15 cellular contexts compared by ENCODE assay signal in the genomic region with DNA sequence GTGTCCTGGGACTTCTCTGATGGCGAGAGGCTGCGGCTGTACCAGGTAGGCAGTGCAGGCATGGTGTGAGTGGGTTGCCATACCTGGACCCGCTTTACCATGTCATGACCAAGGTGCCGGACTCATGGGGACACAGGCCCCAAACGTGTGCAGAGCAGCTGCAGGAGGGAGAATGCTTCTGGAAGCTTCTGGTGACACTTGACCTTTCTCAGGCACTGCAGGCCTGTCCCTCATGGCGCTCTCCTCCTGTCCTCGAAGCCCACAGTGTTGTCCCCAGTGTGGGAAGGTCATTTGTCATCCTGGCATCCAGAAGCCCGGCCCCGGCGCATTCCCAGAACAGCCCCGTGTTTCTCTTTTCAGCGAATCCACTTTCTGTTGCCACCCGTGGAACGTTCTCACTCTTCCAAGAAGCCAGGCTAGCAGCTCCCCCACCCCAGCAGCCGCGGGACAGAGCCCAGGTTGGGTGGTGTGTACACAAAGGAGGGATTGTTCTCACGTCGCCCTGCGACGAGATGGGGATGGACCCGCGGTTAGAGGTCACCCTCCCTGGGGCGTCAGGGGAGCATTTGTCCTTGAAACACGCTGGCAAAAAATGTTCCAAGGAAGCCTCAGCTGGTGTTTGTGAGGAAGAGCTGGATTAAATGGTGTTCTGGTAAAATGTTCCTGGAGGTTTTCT. TPM values are rescaled to one million over a fixed set of nuclear protein-coding genes. Genes with fewer than 3 reads are reported as not detected.
DNase-seq lines count a peak whose midpoint lies in the region; ATAC-seq, FAIRE-seq and TF ChIP-seq lines count a peak whose summit lies in the region.
"Had no signal": no experiment of that assay in that cellular context is flagged by ENCODE, and none has a peak within 500 bp of the region (broad histone marks: within the 10 kb centered on the region; RNA-seq: fewer than 3 reads in every experiment).

No MANE protein-coding gene starts in this region.

- H3K4me1 ChIP-seq in A549 (peaks cover 63% of the 10 kb centered on the region), Panc1 (ENCODE audit: control insufficient read depth, insufficient read depth, low read length) (peaks cover 79% of the 10 kb centered on the region), endodermal cell (ENCODE audit: control insufficient read depth, insufficient read depth, low read length) (peaks cover 54% of the 10 kb centered on the region), osteoblast (ENCODE audit: insufficient read depth, low read length) (peaks cover 61% of the 10 kb centered on the region)

- FAIRE-seq in A549 (lab: Jason Lieb, UNC), result no peak
- FAIRE-seq: D721Med had no signal

- 96% methylated on average over 24 of the region's 24 CpGs for WGBS in A549 (ENCODE audit: missing lambda C conversion rate)
- WGBS in endodermal cell (ENCODE audit: insufficient coverage in 1 of 2, insufficient read length in 1 of 2), 2 experiments, result 83 to 94% methylated on average over 22 to 24 of the region's 24 CpGs

- no peak for TF ChIP-seq EP300 in A549 (IDR thresholded peaks at IDR 0.05)

- no peak overlapping the region for H2AFZ ChIP-seq in osteoblast (ENCODE audit: low read length)

- no peak for TF ChIP-seq RAD21 in A549 (conservative IDR thresholded peaks at IDR 0.05 in 1 of 2, IDR thresholded peaks at IDR 0.05 in 1 of 2)

- peaks cover 33% of the 10 kb centered on the region for H3K36me3 Mint-ChIP-seq in endodermal cell (ENCODE audit: low read depth)

- intact Hi-C loops in Panc1 (cut with micrococcal nuclease; ENCODE audit: unreplicated experiment), result no loop called here

- H3K79me2 ChIP-seq in osteoblast (ENCODE audit: insufficient read depth, low read length), result peaks cover 91% of the 10 kb centered on the region

- H3K4me1 Mint-ChIP-seq in endodermal cell, result peaks cover 66% of the 10 kb centered on the region

- no peaks in the 10 kb centered on the region for H3K9me3 Mint-ChIP-seq in endodermal cell
- H3K9me3 Mint-ChIP-seq: activated T-cell treated with anti-CD3 and anti-CD28 coated beads, Interleukin-2, amount 50 U/mL, for 4 hours had no signal

- H3K9me3 ChIP-seq in A549 (no peaks in the 10 kb centered on the region), Panc1 (ENCODE audit: control insufficient read depth, insufficient read depth, low read depth, low read length) (no peaks in the 10 kb centered on the region), endodermal cell (ENCODE audit: control insufficient read depth, low read length) (no peaks in the 10 kb centered on the region), osteoblast (ENCODE audit: low read depth, low read length) (no peaks in the 10 kb centered on the region)
- H3K9me3 ChIP-seq: ascending aorta had no signal

- peak overlapping the region; percentile 84 for H3K27ac Mint-ChIP-seq in endodermal cell

- POLR2A ChIA-PET in A549 (lab: Yijun Ruan, JAX), result no interaction called here
- POLR2A ChIA-PET in Panc1 (lab: Charles Lee), result no interaction called here

- H3K36me3 ChIP-seq in Panc1 (ENCODE audit: control insufficient read depth, insufficient read depth, low read length) (peaks cover 2% of the 10 kb centered on the region), endodermal cell (ENCODE audit: control insufficient read depth, insufficient read depth, low read length) (peaks cover 40% of the 10 kb centered on the region), osteoblast (ENCODE audit: insufficient read depth, low read length) (peaks cover 56% of the 10 kb centered on the region)
- H3K36me3 ChIP-seq: ascending aorta had no signal

- peak overlapping the region; percentile 80 to 87 for H3K27ac ChIP-seq in A549
- peak overlapping the region; percentile 44 for H3K27ac ChIP-seq in Panc1 (ENCODE audit: low read length)
- H3K27ac ChIP-seq in endodermal cell (ENCODE audit: low read depth, low read length), result peak overlapping the region; percentile 83
- H3K27ac ChIP-seq in osteoblast (ENCODE audit: low read depth, low read length), result peak overlapping the region; percentile 93
- H3K27ac ChIP-seq: HL-60 had no signal

- no TSS peak for BruUV-seq in Panc1 (replicated peaks; lab: Mats Ljungman, UMichigan)

- in situ Hi-C loops in Panc1 (cut with HindIII; ENCODE audit: low pct_unique_long_range_greater_than_20kb, low sequenced_read_pairs), result no loop called here

- no peak for ATAC-seq in A549
- no peak for ATAC-seq in Panc1
- ATAC-seq in GM19397 (IDR thresholded peaks at IDR 0.05; ENCODE audit: unreplicated experiment), result no peak
- ATAC-seq: activated CD4-positive, CD25-positive, alpha-beta regulatory T cell treated with anti-CD3 and anti-CD28 coated beads, Interleukin-2, amount 50 U/mL, for 24 hours; activated T-cell treated with anti-CD3 and anti-CD28 coated beads, Interleukin-2, amount 50 U/mL, for 4 hours had no signal

- TF ChIP-seq CTCF in A549 (IDR thresholded peaks at IDR 0.05) (no peak), Panc1 (IDR thresholded peaks at IDR 0.05) (no peak), endodermal cell (conservative IDR thresholded peaks at IDR 0.05) (no peak), osteoblast (IDR thresholded peaks at IDR 0.05; ENCODE audit: extremely low read depth, low read depth, low read length) (no peak)

- DNase-seq in A549 (ENCODE audit: low read depth in 1 of 2, low spot score in 1 of 2) (no peak), Panc1 (ENCODE audit: low read depth, low spot score) (no peak), endodermal cell (no peak), osteoblast (ENCODE audit: insufficient read length, low spot score, missing footprints) (peak; percentile 46), NCI-H1105 (lab: John Stamatoyannopoulos, UW) (no peak), NCI-H2029 treated with DMSO at 0.1 percent for 48 hours (lab: John Stamatoyannopoulos, UW) (no peak), iPS-NIHi11 (ENCODE audit: low spot score) (no peak)
- DNase-seq: activated T-cell treated with anti-CD3 and anti-CD28 coated beads, Interleukin-2, amount 50 U/mL, for 4 hours; erythroblast; NCI-H69 had no signal

- H3K4me3 Mint-ChIP-seq in endodermal cell, result no peak overlapping the region
- H3K4me3 Mint-ChIP-seq: activated T-cell treated with anti-CD3 and anti-CD28 coated beads, Interleukin-2, amount 50 U/mL, for 4 hours had no signal

- H3K4me2 ChIP-seq in A549 (peak overlapping the region; percentile 64), osteoblast (ENCODE audit: insufficient read depth, low read length) (peak overlapping the region; percentile 34)

- peaks cover 11% of the 10 kb centered on the region for H4K20me1 ChIP-seq in osteoblast (ENCODE audit: insufficient read depth, low read length)

- H3K27me3 ChIP-seq in Panc1 (ENCODE audit: control insufficient read depth, insufficient read depth, low read length) (no peaks in the 10 kb centered on the region), endodermal cell (ENCODE audit: control insufficient read depth, insufficient read depth, low read length, poor library complexity, severe bottlenecking) (no peaks in the 10 kb centered on the region), osteoblast (ENCODE audit: insufficient read depth, low read length) (no peaks in the 10 kb centered on the region)
- H3K27me3 ChIP-seq: ascending aorta had no signal

- H3K4me3 ChIP-seq in A549 (no peak overlapping the region), Panc1 (ENCODE audit: low read depth in 2 of 2, low read length in 2 of 2) (no peak overlapping the region), endodermal cell (ENCODE audit: low read length) (no peak overlapping the region), osteoblast (ENCODE audit: insufficient read depth, low read length) (no peak overlapping the region)
- H3K4me3 ChIP-seq: ascending aorta had no signal

- TF ChIP-seq POLR2A in A549 (IDR thresholded peaks at IDR 0.05; ENCODE audit: low read length), result no peak

- CTCF ChIA-PET in A549 (lab: Yijun Ruan, JAX), result interaction anchor here (1.1 kb wide), 1 partner anchor 112 kb away, joined by 4 read pairs; no protein-coding TSS in a partner anchor
- CTCF ChIA-PET in Panc1 (lab: Charles Lee), result interaction anchor here (0.5 kb wide), 1 partner anchor 267 kb away, joined by 4 read pairs; no protein-coding TSS in a partner anchor

- no peak overlapping the region for H3K9ac ChIP-seq in endodermal cell (ENCODE audit: extremely low read depth, low read length, poor library complexity, severe bottlenecking)

- H3K27me3 Mint-ChIP-seq in endodermal cell (ENCODE audit: insufficient read depth), result no peaks in the 10 kb centered on the region

TF ChIP-seq in A549, 52 proteins besides CTCF, POLR2A, EP300 and RAD21:
- TF ChIP-seq RNF2 (IDR thresholded peaks at IDR 0.05; ENCODE audit: borderline replicate concordance, low read depth) (no peak), GATA3 (IDR thresholded peaks at IDR 0.05; ENCODE audit: borderline replicate concordance) (no peak), TP53 (CRISPR knock-in tag; IDR thresholded peaks at IDR 0.05) (no peak), HDAC2 (IDR thresholded peaks at IDR 0.05) (no peak), CBX2 (IDR thresholded peaks at IDR 0.05; ENCODE audit: borderline replicate concordance, low read depth) (no peak), CBX8 (IDR thresholded peaks at IDR 0.05) (no peak)
- TF ChIP-seq, protein P1, sequence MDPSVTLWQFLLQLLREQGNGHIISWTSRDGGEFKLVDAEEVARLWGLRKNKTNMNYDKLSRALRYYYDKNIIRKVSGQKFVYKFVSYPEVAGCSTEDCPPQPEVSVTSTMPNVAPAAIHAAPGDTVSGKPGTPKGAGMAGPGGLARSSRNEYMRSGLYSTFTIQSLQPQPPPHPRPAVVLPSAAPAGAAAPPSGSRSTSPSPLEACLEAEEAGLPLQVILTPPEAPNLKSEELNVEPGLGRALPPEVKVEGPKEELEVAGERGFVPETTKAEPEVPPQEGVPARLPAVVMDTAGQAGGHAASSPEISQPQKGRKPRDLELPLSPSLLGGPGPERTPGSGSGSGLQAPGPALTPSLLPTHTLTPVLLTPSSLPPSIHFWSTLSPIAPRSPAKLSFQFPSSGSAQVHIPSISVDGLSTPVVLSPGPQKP (IDR thresholded peaks at IDR 0.05; ENCODE audit: low read depth, low read length), result no peak

RNA-seq across cellular contexts. Expression of a gene that starts 43.7 kb away (rescaled TPM):
- polyA plus RNA-seq in A549 (2011; rRNA removed), result 35.7 and 53.5 TPM in 2 replicates
- 15.5 and 20.8 TPM in 2 replicates for polyA plus RNA-seq in A549 (2012; cell fraction: cytosol; rRNA removed)
- polyA plus RNA-seq in A549 (2012; cell fraction: nucleus; rRNA removed), result 16.4 and 18.5 TPM in 2 replicates
- polyA plus RNA-seq in A549 (2017; fragmentation: RNase III; extraction: RNeasy Plus Mini Kit Qiagen cat#74134 plus additional on column Dnase treatment), result 22.6 to 25.2 TPM (median 23.4 TPM) in 3 replicates
- polyA minus RNA-seq in A549 (2011; rRNA and poly(A)+ RNA removed), result 62.5 and 67.6 TPM in 2 replicates
- total RNA-seq in Panc1 (2021; ENCODE audit: unreplicated experiment), result 133 TPM
- polyA plus RNA-seq in Panc1 (2012; ENCODE audit: insufficient read length), result 102 TPM
- 10 to 100 TPM; 49.1 to 53.4 TPM for total RNA-seq in endodermal cell
- 77.6 TPM for polyA plus RNA-seq in endodermal cell (2013, experiment 1 of 2)
- polyA plus RNA-seq in endodermal cell (2013, experiment 2 of 2), result 78.9 TPM
- total RNA-seq in osteoblast, result 113 and 121 TPM in 2 replicates
